8 cellular contexts compared by ENCODE assay signal in the genomic region with DNA sequence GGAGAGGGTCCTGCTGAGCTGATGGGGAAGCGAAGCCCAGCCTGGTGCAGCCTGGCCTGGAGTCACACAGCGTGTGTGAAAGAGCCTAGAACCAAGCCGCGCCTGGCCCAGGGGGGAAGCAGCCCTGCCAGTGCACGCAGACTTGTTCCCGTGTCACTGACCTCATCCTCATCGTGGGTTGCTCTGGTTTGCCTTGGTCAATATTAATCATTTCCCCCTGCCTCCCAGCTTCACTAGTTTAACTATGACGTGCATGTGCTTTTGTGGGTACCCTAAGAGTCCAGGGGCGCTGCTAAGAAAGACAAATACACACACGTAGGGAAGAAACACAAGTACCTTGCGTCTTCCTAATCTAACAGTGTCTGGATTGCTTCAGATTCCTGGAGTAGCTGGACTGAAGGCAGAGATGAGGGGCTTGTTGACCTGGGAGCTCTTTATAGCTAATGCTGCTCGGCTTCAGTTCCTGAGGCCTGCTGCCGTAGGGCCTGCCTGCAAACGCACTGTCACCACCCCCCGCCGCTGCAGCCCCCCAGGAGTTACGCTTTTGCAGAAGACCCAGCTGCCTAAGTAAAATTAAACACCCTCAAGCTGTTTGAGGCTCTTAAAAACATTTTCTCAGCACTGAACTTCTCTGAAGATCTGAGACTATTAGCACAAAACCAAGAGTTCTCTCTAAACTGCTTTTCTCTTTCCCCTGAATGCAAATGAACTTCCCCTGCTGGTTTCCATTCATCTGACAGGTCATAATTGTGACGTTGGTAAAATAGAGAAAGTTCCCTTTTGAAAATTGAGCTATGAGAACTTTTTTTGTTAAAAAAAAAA.
DNase-seq lines count a peak whose midpoint lies in the region; ATAC-seq and TF ChIP-seq lines count a peak whose summit lies in the region.

No MANE protein-coding gene starts in this region.

- H3K27ac ChIP-seq in lower lobe of right lung (peak overlapping the region; percentile 86), upper lobe of left lung (peak overlapping the region; percentile 62 to 84 (median 80))

- H3K4me3 Mint-ChIP-seq in activated T-cell treated with anti-CD3 and anti-CD28 coated beads, Interleukin-2, amount 50 U/mL, for 72 hours = peak overlapping the region; percentile 77 to 88

- H3K9me3 Mint-ChIP-seq in activated T-cell treated with anti-CD3 and anti-CD28 coated beads, Interleukin-2, amount 50 U/mL, for 72 hours = no peaks in the 10 kb centered on the region

- peak; percentile 52 for ATAC-seq in HG03159 (IDR thresholded peaks at IDR 0.05; ENCODE audit: unreplicated experiment)
- ATAC-seq in activated T-cell treated with anti-CD3 and anti-CD28 coated beads, Interleukin-2, amount 50 U/mL, for 72 hours (replicated peaks in 1 of 2) = peak; percentile 32 to 33
- peak; percentile 75 to 89 for ATAC-seq in lower lobe of right lung
- peak; percentile 61 to 84 for ATAC-seq in upper lobe of left lung (ENCODE audit: low FRiP score in 2 of 2)

- H3K4me3 ChIP-seq in lower lobe of right lung = no peak overlapping the region
- no peak overlapping the region for H3K4me3 ChIP-seq in upper lobe of left lung

- TF ChIP-seq CTCF in lower lobe of right lung (IDR thresholded peaks at IDR 0.05) (no peak), upper lobe of left lung (IDR thresholded peaks at IDR 0.05) (no peak)

- H3K9me3 ChIP-seq in lower lobe of right lung (no peaks in the 10 kb centered on the region), upper lobe of left lung (no peaks in the 10 kb centered on the region)

- intact Hi-C loops in lower lobe of right lung (cut with DNase I) = no loop called here

- TF ChIP-seq POLR2A in GM19193 (IDR thresholded peaks at IDR 0.05; ENCODE audit: extremely low read depth, insufficient read depth, insufficient read length) (peak; percentile 81), upper lobe of left lung (IDR thresholded peaks at IDR 0.05) (peak in 1 of 4 donors; percentile 64)

- peak in 3 of 4 donors; percentile 39 to 65 (median 61) for TF ChIP-seq EP300 in upper lobe of left lung (IDR thresholded peaks at IDR 0.05)

- WGBS in upper lobe of left lung, 2 donors = 54 to 70% methylated on average over 18 of the region's 18 CpGs

- H3K36me3 Mint-ChIP-seq in activated T-cell treated with anti-CD3 and anti-CD28 coated beads, Interleukin-2, amount 50 U/mL, for 72 hours (ENCODE audit: insufficient read depth in 2 of 2) = no peaks in the 10 kb centered on the region

- DNase-seq in CD1c-positive myeloid dendritic cell (ENCODE audit: extremely low spot score) (peak; percentile 97), lower lobe of right lung (peak; percentile 86), upper lobe of left lung (peak; percentile 73 to 84), SIG-M5 treated with dmso at 0.1 percent for 504 hours (lab: John Stamatoyannopoulos, UW; ENCODE audit: unreplicated experiment) (no peak), epidermal melanocyte (ENCODE audit: insufficient read length, low spot score) (no peak)
- DNase-seq in activated T-cell treated with anti-CD3 and anti-CD28 coated beads, Interleukin-2, amount 50 U/mL, for 72 hours = peak; percentile 56 to 60

- H3K36me3 ChIP-seq in lower lobe of right lung = no peaks in the 10 kb centered on the region
- H3K36me3 ChIP-seq in upper lobe of left lung = no peaks in the 10 kb centered on the region

- peaks cover 48% of the 10 kb centered on the region for H3K4me1 ChIP-seq in lower lobe of right lung
- H3K4me1 ChIP-seq in upper lobe of left lung = peaks cover 13 to 25% (median 16%) of the 10 kb centered on the region in 4 donors

- H3K4me1 Mint-ChIP-seq in activated T-cell treated with anti-CD3 and anti-CD28 coated beads, Interleukin-2, amount 50 U/mL, for 72 hours (ENCODE audit: low read depth) = peaks cover 96% of the 10 kb centered on the region

- H3K27ac Mint-ChIP-seq in activated T-cell treated with anti-CD3 and anti-CD28 coated beads, Interleukin-2, amount 50 U/mL, for 72 hours = peak overlapping the region; percentile 80

- H3K27me3 Mint-ChIP-seq in activated T-cell treated with anti-CD3 and anti-CD28 coated beads, Interleukin-2, amount 50 U/mL, for 72 hours (ENCODE audit: low read depth) = no peaks in the 10 kb centered on the region

- H3K27me3 ChIP-seq in lower lobe of right lung (ENCODE audit: low read depth) (no peaks in the 10 kb centered on the region), upper lobe of left lung (no peaks in the 10 kb centered on the region)

Comparison
In these comparisons a context has a peak if more than half of its experiments do, and no peak if none do; other contexts are left out.
1. DNase-seq: peak in CD1c-positive myeloid dendritic cell (single experiment), activated T-cell treated with anti-CD3 and anti-CD28 coated beads, Interleukin-2, amount 50 U/mL, for 72 hours (2 of 2), lower lobe of right lung (single experiment) and upper lobe of left lung (2 of 2); none in SIG-M5 treated with dmso at 0.1 percent for 504 hours (single experiment) and epidermal melanocyte (single experiment).
2. Peak in every context shown above with its lines, with median percentiles within 50 percentile points of each other: ATAC-seq.